Comparison of ENCODE assay signal across 8 cellular contexts in the genomic region with DNA sequence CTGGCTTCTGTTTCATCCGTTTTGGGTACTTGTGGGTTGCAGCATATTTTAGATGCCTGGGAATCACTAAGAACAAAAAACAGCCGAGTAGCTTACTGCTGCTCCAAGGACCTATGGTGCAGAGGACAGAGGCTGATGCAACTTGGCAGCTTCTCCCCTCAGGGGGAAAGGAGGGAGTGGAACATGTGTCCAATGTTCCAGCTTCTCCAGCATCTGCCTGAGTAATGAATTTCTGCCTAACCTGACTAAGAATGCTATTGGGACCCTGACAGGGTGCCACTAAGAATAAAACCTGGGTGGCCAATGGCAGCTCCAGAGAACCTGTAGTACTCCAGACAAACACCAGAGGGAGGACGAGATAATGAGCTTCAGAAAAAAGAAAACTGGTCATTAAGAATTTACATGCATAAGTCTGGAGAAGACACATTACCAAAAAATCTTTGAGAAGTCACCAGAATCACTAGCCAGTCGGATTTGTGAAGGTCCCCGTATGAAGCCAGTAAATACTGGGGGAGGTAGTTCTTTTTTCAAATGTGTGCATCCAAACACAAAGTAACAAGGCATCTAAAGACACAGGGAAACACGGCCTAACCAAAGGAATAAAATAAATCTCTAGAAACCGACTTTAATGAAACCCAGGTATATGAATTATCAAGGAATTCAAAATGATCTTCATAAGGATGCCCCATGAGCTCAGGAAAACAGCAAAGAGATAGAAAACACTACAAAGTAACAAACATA.
DNase-seq lines count a peak whose midpoint lies in the region; ATAC-seq, FAIRE-seq and TF ChIP-seq lines count a peak whose summit lies in the region.

No MANE protein-coding gene starts in this region.

- no peak overlapping the region for H3K4me2 ChIP-seq in astrocyte (ENCODE audit: low read length)

- intact Hi-C loops in stomach (cut with DNase I; ENCODE audit: low total_unique reads), result loop anchor here (10.0 kb wide), 1 partner anchor 243 kb away; no protein-coding TSS in a partner anchor

- H2AFZ ChIP-seq in astrocyte (ENCODE audit: low read depth, low read length), result no peak overlapping the region

- H3K9ac ChIP-seq in astrocyte (ENCODE audit: low read length), result no peak overlapping the region

- H3K79me2 ChIP-seq in astrocyte (ENCODE audit: insufficient read depth, low read length), result no peaks in the 10 kb centered on the region

- TF ChIP-seq EP300 in stomach (IDR thresholded peaks at IDR 0.05), result no peak

- peak; percentile 57 for FAIRE-seq in GM18507 (lab: Jason Lieb, UNC)
- no peak for FAIRE-seq in astrocyte (lab: Jason Lieb, UNC)

- H3K4me1 ChIP-seq in Peyer's patch (no peaks in the 10 kb centered on the region), astrocyte (ENCODE audit: insufficient read depth, low read length) (no peaks in the 10 kb centered on the region), stomach (no peaks in the 10 kb centered on the region)

- no peak for TF ChIP-seq POLR2A in Peyer's patch (IDR thresholded peaks at IDR 0.05)
- TF ChIP-seq POLR2A in stomach (IDR thresholded peaks at IDR 0.05), result no peak

- no peaks in the 10 kb centered on the region for H4K20me1 ChIP-seq in astrocyte (ENCODE audit: insufficient read depth, low read length)

- H3K9me3 ChIP-seq in Peyer's patch (no peaks in the 10 kb centered on the region), astrocyte (ENCODE audit: insufficient read depth, low read depth, low read length) (no peaks in the 10 kb centered on the region), stomach (no peaks in the 10 kb centered on the region)

- peak; percentile 62 for ATAC-seq in HG03045 (IDR thresholded peaks at IDR 0.05; ENCODE audit: unreplicated experiment)

- H3K4me3 ChIP-seq in AG10803 (ENCODE audit: low read length), result peak overlapping the region; percentile 44
- no peak overlapping the region for H3K4me3 ChIP-seq in Peyer's patch
- H3K4me3 ChIP-seq in astrocyte (ENCODE audit: insufficient read depth, low read depth, low read length), result no peak overlapping the region
- no peak overlapping the region for H3K4me3 ChIP-seq in stomach

- H3K27me3 Mint-ChIP-seq in astrocyte (ENCODE audit: low read depth, unreplicated experiment), result no peaks in the 10 kb centered on the region

- H3K9me3 Mint-ChIP-seq in astrocyte (ENCODE audit: unreplicated experiment), result peaks cover 1% of the 10 kb centered on the region

- TF ChIP-seq CTCF in AG10803 (conservative IDR thresholded peaks at IDR 0.05; ENCODE audit: low read length) (peak; percentile 72), Peyer's patch (IDR thresholded peaks at IDR 0.05) (peak; percentile 23 to 83 (median 70)), astrocyte (IDR thresholded peaks at IDR 0.05; ENCODE audit: insufficient read depth, low read depth, low read length) (peak; percentile 48), stomach (IDR thresholded peaks at IDR 0.05) (peak in 5 of 7 experiments; percentile 50 to 77 (median 56))

- peak; percentile 96 for DNase-seq in AG10803 (ENCODE audit: low read depth)
- peak; percentile 3 for DNase-seq in GM18507 (ENCODE audit: extremely low spot score, insufficient read length, low read depth)
- DNase-seq in Peyer's patch, result peak in 2 of 3 donors; percentile 16 to 50
- DNase-seq in astrocyte (ENCODE audit: low read depth), result peak; percentile 1
- peak; percentile 2 for DNase-seq in kidney glomerular epithelial cell (lab: John Stamatoyannopoulos, UW)
- DNase-seq in stomach, result peak; percentile 26
- DNase-seq in NCI-H2107 treated with DMSO at 0.1 percent for 48 hours (lab: John Stamatoyannopoulos, UW; ENCODE audit: unreplicated experiment), result no peak

- peaks cover 9% of the 10 kb centered on the region for H3K4me1 Mint-ChIP-seq in astrocyte (ENCODE audit: low read depth, unreplicated experiment)

- no peaks in the 10 kb centered on the region for H3K36me3 ChIP-seq in Peyer's patch
- H3K36me3 ChIP-seq in astrocyte (ENCODE audit: insufficient read depth, low read length), result no peaks in the 10 kb centered on the region
- no peaks in the 10 kb centered on the region for H3K36me3 ChIP-seq in stomach

- H3K4me3 Mint-ChIP-seq in astrocyte (ENCODE audit: unreplicated experiment), result no peak overlapping the region

- H3K36me3 Mint-ChIP-seq in astrocyte (ENCODE audit: low read depth, unreplicated experiment), result no peaks in the 10 kb centered on the region

- H3K27ac ChIP-seq in Peyer's patch (no peak overlapping the region), astrocyte (ENCODE audit: low read depth, low read length) (no peak overlapping the region), stomach (no peak overlapping the region)

- H3K27ac Mint-ChIP-seq in astrocyte (ENCODE audit: unreplicated experiment), result no peak overlapping the region

- WGBS in stomach, 5 donors, result 52 to 65% (median 61%) methylated on average over 7 of the region's 7 CpGs

- H3K27me3 ChIP-seq in Peyer's patch, result no peaks in the 10 kb centered on the region
- no peaks in the 10 kb centered on the region for H3K27me3 ChIP-seq in astrocyte (ENCODE audit: insufficient read depth, low read length)
- no peaks in the 10 kb centered on the region for H3K27me3 ChIP-seq in stomach
